Comparison of ENCODE assay signal across 17 cellular contexts in genomic region chr4:57051100-57051499, GRCh38. TPM values are rescaled to one million over a fixed set of nuclear protein-coding genes. Genes with fewer than 3 reads are reported as not detected.
DNase-seq lines count a peak whose midpoint lies in the region; FAIRE-seq and TF ChIP-seq lines count a peak whose summit lies in the region.
"Had no signal": no experiment of that assay in that cellular context is flagged by ENCODE, and none has a peak within 500 bp of the region (broad histone marks: within the 10 kb centered on the region; RNA-seq: fewer than 3 reads in every experiment).

No MANE protein-coding gene starts in this region.

- TF ChIP-seq CTCF in ascending aorta (IDR thresholded peaks at IDR 0.05), result no peak
- no peak for TF ChIP-seq CTCF in kidney (IDR thresholded peaks at IDR 0.05; ENCODE audit: borderline replicate concordance, extremely low read depth, insufficient read depth)
- TF ChIP-seq CTCF in spleen (IDR thresholded peaks at IDR 0.05 in 8 of 11, conservative IDR thresholded peaks at IDR 0.05 in 3 of 11), result no peak
- TF ChIP-seq CTCF in WERI-Rb-1 (IDR thresholded peaks at IDR 0.05; ENCODE audit: low read depth, low read length), result no peak

- no peak for TF ChIP-seq POLR2A in spleen (IDR thresholded peaks at IDR 0.05)

- H3K9ac ChIP-seq in kidney (ENCODE audit: low read length in 2 of 2), result no peak overlapping the region

- H3K4me1 ChIP-seq in ascending aorta, result peaks cover 16 to 61% of the 10 kb centered on the region in 2 donors
- H3K4me1 ChIP-seq in kidney (ENCODE audit: control insufficient read depth in 1 of 2, insufficient read depth in 1 of 2, low read depth in 1 of 2, low read length in 2 of 2), result peaks cover 22 to 40% of the 10 kb centered on the region in 2 donors
- peaks cover 0 to 44% (median 15%) of the 10 kb centered on the region in 6 donors for H3K4me1 ChIP-seq in spleen

- FAIRE-seq in kidney (lab: Jason Lieb, UNC), result no peak
- FAIRE-seq: colon had no signal

- H3K36me3 ChIP-seq in ascending aorta, result peaks cover 0 to 4% of the 10 kb centered on the region in 2 donors
- H3K36me3 ChIP-seq in kidney (ENCODE audit: control insufficient read depth in 1 of 2, insufficient read depth in 2 of 2, low read length in 2 of 2), result peaks cover 0 to 10% of the 10 kb centered on the region in 2 donors
- H3K36me3 ChIP-seq in spleen, result no peaks in the 10 kb centered on the region
- H3K36me3 ChIP-seq in WERI-Rb-1, result no peaks in the 10 kb centered on the region
- H3K36me3 ChIP-seq: esophagus muscularis mucosa had no signal

- DNase-seq in Kasumi-1 (lab: John Stamatoyannopoulos, UW) (peak; percentile 81 to 82), ascending aorta (ENCODE audit: low spot score in 2 of 2) (no peak), kidney (no peak), spleen (no peak), NCI-H446 treated with DMSO at 0.1 percent for 48 hours (lab: John Stamatoyannopoulos, UW) (no peak), WERI-Rb-1 (no peak), SHP77 treated with DMSO at 0.1 percent for 48 hours (lab: John Stamatoyannopoulos, UW) (no peak), NCI-H1436 treated with DMSO at 0.1 percent for 48 hours (lab: John Stamatoyannopoulos, UW) (no peak)
- DNase-seq: activated CD8-positive, alpha-beta memory T cell treated with anti-CD3 and anti-CD28 coated beads for 24 hours; CD4-positive, CD25-positive, alpha-beta regulatory T cell; hippocampal formation; NCI-H1048; stimulated activated naive B cell treated with anti-CD40 and anti-IgM and Interleukin-4, amounts not matched to agents 10 μg/mL and 1 μg/mL and 100 μg/mL, for 72 hours; SW 1271 had no signal

- H3K27me3 ChIP-seq in ascending aorta (no peaks in the 10 kb centered on the region), spleen (replicated peaks in 1 of 7) (no peaks in the 10 kb centered on the region), WERI-Rb-1 (ENCODE audit: insufficient read depth, low read depth, severe bottlenecking) (no peaks in the 10 kb centered on the region)
- H3K27me3 ChIP-seq: esophagus muscularis mucosa had no signal

- intact Hi-C loops in ascending aorta (cut with DNase I), result no loop called here
- intact Hi-C loops in kidney (cut with DNase I), result no loop called here
- intact Hi-C loops in spleen (cut with DNase I; ENCODE audit: low total_unique reads), result no loop called here

- H3K4me3 ChIP-seq in ascending aorta (no peak overlapping the region), kidney (ENCODE audit: low read length in 2 of 2) (no peak overlapping the region), spleen (no peak overlapping the region), WERI-Rb-1 (ENCODE audit: low read depth, low read length) (no peak overlapping the region)
- H3K4me3 ChIP-seq: esophagus muscularis mucosa had no signal

- H3K9me3 ChIP-seq in ascending aorta, result no peaks in the 10 kb centered on the region
- no peaks in the 10 kb centered on the region for H3K9me3 ChIP-seq in kidney (ENCODE audit: control insufficient read depth in 1 of 2, low read length in 2 of 2)
- H3K9me3 ChIP-seq in spleen, result no peaks in the 10 kb centered on the region
- H3K9me3 ChIP-seq in WERI-Rb-1 (ENCODE audit: severe bottlenecking), result no peaks in the 10 kb centered on the region
- H3K9me3 ChIP-seq: esophagus muscularis mucosa had no signal

- peak overlapping the region; percentile 85 for H3K27ac ChIP-seq in ascending aorta
- H3K27ac ChIP-seq in kidney (ENCODE audit: low read depth in 2 of 2, low read length in 2 of 2), result peak overlapping the region; percentile 18 to 74
- H3K27ac ChIP-seq in spleen, result peak overlapping the region in 5 of 8 donors; percentile 16 to 61 (median 29)
- no peak overlapping the region for H3K27ac ChIP-seq in WERI-Rb-1

- 27 to 46% (median 35%) methylated on average over 3 of the region's 3 CpGs for WGBS in spleen, 5 donors

RNA-seq across cellular contexts. Expression of gene IGFBP7, which starts 59.1 kb away (rescaled TPM):
- total RNA-seq in ascending aorta, result 6,655 TPM
- total RNA-seq in kidney, result 1,703 TPM
- 2,157 TPM for polyA plus RNA-seq in kidney (ENCODE audit: insufficient read depth, low read depth, low replicate concordance)
- 100 to 1,000 TPM; 450 to 947 (median 589) TPM for total RNA-seq in spleen
- polyA plus RNA-seq in spleen, result 100 to 1,000 TPM; 127 to 444 (median 249) TPM
- total RNA-seq: activated T-helper 2 cell treated with anti-CD3 and anti-CD28 coated beads, Interferon-gamma antibody, Interleukin-2, Interleukin-4, amounts not matched to agents 10 μg/mL and 5 μg/mL and 100 μg/mL, durations not matched to agents 14 hours and 24 hours and 36 hours had no signal

Comparison
In these comparisons a context has a peak if more than half of its experiments do, and no peak if none do; other contexts are left out.
1. DNase-seq: peak in Kasumi-1 (2 of 2); none in ascending aorta (0 of 2), kidney (single experiment), spleen (single experiment), NCI-H446 treated with DMSO at 0.1 percent for 48 hours (single experiment), WERI-Rb-1 (single experiment), SHP77 treated with DMSO at 0.1 percent for 48 hours (single experiment) and NCI-H1436 treated with DMSO at 0.1 percent for 48 hours (single experiment).